ENCODE assay signal across 19 cellular contexts in the genomic region with DNA sequence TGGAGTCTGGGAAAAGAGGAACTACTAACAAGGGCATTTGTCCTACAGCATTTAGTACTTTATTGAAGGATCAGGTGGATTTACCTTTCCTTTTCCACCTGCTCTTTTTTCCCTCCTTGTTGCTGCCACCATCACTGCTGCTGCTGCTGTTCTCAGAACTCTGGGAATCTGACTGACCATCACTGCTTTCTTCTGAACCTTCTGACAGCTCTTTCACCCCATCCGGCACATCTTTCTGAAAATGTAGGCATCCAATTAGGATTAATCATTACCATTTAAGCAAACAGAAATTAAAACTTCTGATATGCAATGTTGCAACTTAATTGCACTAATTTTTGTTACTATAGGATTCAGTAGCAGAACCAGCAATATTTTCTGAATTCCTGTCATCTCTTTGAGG.
DNase-seq lines count a peak whose midpoint lies in the region; ATAC-seq lines count a peak whose summit lies in the region.
"Had no signal": no experiment of that assay in that cellular context is flagged by ENCODE, and none has a peak within 500 bp of the region (broad histone marks: within the 10 kb centered on the region; RNA-seq: fewer than 3 reads in every experiment).

No MANE protein-coding gene starts in this region.

- H3K4me1 Mint-ChIP-seq in stimulated activated naive CD8-positive, alpha-beta T cell treated with anti-CD3 and anti-CD28 coated beads, Interleukin-15, Interleukin-2, amounts not matched to agents 100 ng/mL and 50 ng/mL, for 24 hours (ENCODE audit: low read depth): peaks cover 79% of the 10 kb centered on the region
- peaks cover 76% of the 10 kb centered on the region for H3K4me1 Mint-ChIP-seq in stimulated activated naive CD8-positive, alpha-beta T cell treated with anti-CD3 and anti-CD28 coated beads, Interleukin-15, amount 100 ng/mL, for 72 hours
- peaks cover 64% of the 10 kb centered on the region for H3K4me1 Mint-ChIP-seq in activated CD4-positive, alpha-beta memory T cell treated with anti-CD3 and anti-CD28 coated beads for 36 hours (ENCODE audit: low read depth)
- H3K4me1 Mint-ChIP-seq in activated naive CD8-positive, alpha-beta T cell treated with anti-CD3 and anti-CD28 coated beads, Interleukin-2, amount 50 U/mL, for 24 hours: peaks cover 84% of the 10 kb centered on the region
- H3K4me1 Mint-ChIP-seq in stimulated activated effector memory CD8-positive, alpha-beta T cell treated with anti-CD3 and anti-CD28 coated beads, Interleukin-12 subunit alpha, Interleukin-12 subunit beta, amount 100 ng/mL, for 72 hours: peaks cover 69% of the 10 kb centered on the region

- peaks cover 83% of the 10 kb centered on the region for H3K36me3 Mint-ChIP-seq in stimulated activated naive CD8-positive, alpha-beta T cell treated with anti-CD3 and anti-CD28 coated beads, Interleukin-15, Interleukin-2, amounts not matched to agents 100 ng/mL and 50 ng/mL, for 24 hours (ENCODE audit: low read depth)
- H3K36me3 Mint-ChIP-seq in activated CD4-positive, alpha-beta memory T cell treated with anti-CD3 and anti-CD28 coated beads for 36 hours: peaks cover 41% of the 10 kb centered on the region
- H3K36me3 Mint-ChIP-seq in activated naive CD8-positive, alpha-beta T cell treated with anti-CD3 and anti-CD28 coated beads, Interleukin-2, amount 50 U/mL, for 24 hours (ENCODE audit: low read depth): peaks cover 78% of the 10 kb centered on the region
- peaks cover 78% of the 10 kb centered on the region for H3K36me3 Mint-ChIP-seq in stimulated activated effector memory CD8-positive, alpha-beta T cell treated with anti-CD3 and anti-CD28 coated beads, Interleukin-12 subunit alpha, Interleukin-12 subunit beta, amount 100 ng/mL, for 72 hours

- no peak for ATAC-seq in stimulated activated naive CD8-positive, alpha-beta T cell treated with anti-CD3 and anti-CD28 coated beads, Interleukin-15, amount 100 ng/mL, for 72 hours
- no peak for ATAC-seq in activated naive CD8-positive, alpha-beta T cell treated with anti-CD3 and anti-CD28 coated beads, Interleukin-2, amount 50 U/mL, for 24 hours
- ATAC-seq in stimulated activated effector memory CD8-positive, alpha-beta T cell treated with anti-CD3 and anti-CD28 coated beads, Interleukin-12 subunit alpha, Interleukin-12 subunit beta, amount 100 ng/mL, for 72 hours: no peak
- no peak for ATAC-seq in HG02571 (IDR thresholded peaks at IDR 0.05; ENCODE audit: unreplicated experiment)
- ATAC-seq: K562 had no signal

- H3K9me3 Mint-ChIP-seq in stimulated activated naive CD8-positive, alpha-beta T cell treated with anti-CD3 and anti-CD28 coated beads, Interleukin-15, Interleukin-2, amounts not matched to agents 100 ng/mL and 50 ng/mL, for 24 hours: no peaks in the 10 kb centered on the region
- H3K9me3 Mint-ChIP-seq in stimulated activated naive CD8-positive, alpha-beta T cell treated with anti-CD3 and anti-CD28 coated beads, Interleukin-15, amount 100 ng/mL, for 72 hours: no peaks in the 10 kb centered on the region
- H3K9me3 Mint-ChIP-seq in activated CD4-positive, alpha-beta memory T cell treated with anti-CD3 and anti-CD28 coated beads for 36 hours: no peaks in the 10 kb centered on the region
- H3K9me3 Mint-ChIP-seq in activated naive CD8-positive, alpha-beta T cell treated with anti-CD3 and anti-CD28 coated beads, Interleukin-2, amount 50 U/mL, for 24 hours: no peaks in the 10 kb centered on the region
- H3K9me3 Mint-ChIP-seq in stimulated activated effector memory CD8-positive, alpha-beta T cell treated with anti-CD3 and anti-CD28 coated beads, Interleukin-12 subunit alpha, Interleukin-12 subunit beta, amount 100 ng/mL, for 72 hours: no peaks in the 10 kb centered on the region
- H3K9me3 Mint-ChIP-seq: CD14-positive monocyte, H9 had no signal

- H3K27ac Mint-ChIP-seq in stimulated activated naive CD8-positive, alpha-beta T cell treated with anti-CD3 and anti-CD28 coated beads, Interleukin-15, Interleukin-2, amounts not matched to agents 100 ng/mL and 50 ng/mL, for 24 hours: peak overlapping the region; percentile 92
- H3K27ac Mint-ChIP-seq in stimulated activated naive CD8-positive, alpha-beta T cell treated with anti-CD3 and anti-CD28 coated beads, Interleukin-15, amount 100 ng/mL, for 72 hours: peak overlapping the region in 1 of 2 donors; percentile 88
- H3K27ac Mint-ChIP-seq in activated CD4-positive, alpha-beta memory T cell treated with anti-CD3 and anti-CD28 coated beads for 36 hours: peak overlapping the region; percentile 23
- H3K27ac Mint-ChIP-seq in activated naive CD8-positive, alpha-beta T cell treated with anti-CD3 and anti-CD28 coated beads, Interleukin-2, amount 50 U/mL, for 24 hours: peak overlapping the region; percentile 91
- peak overlapping the region; percentile 94 for H3K27ac Mint-ChIP-seq in stimulated activated effector memory CD8-positive, alpha-beta T cell treated with anti-CD3 and anti-CD28 coated beads, Interleukin-12 subunit alpha, Interleukin-12 subunit beta, amount 100 ng/mL, for 72 hours
- H3K27ac Mint-ChIP-seq: H9 had no signal

- POLR2A ChIA-PET in activated CD4-positive, alpha-beta memory T cell treated with anti-CD3 and anti-CD28 coated beads for 36 hours (lab: Charles Lee): no interaction called here

- no peak overlapping the region for H3K4me3 Mint-ChIP-seq in stimulated activated naive CD8-positive, alpha-beta T cell treated with anti-CD3 and anti-CD28 coated beads, Interleukin-15, Interleukin-2, amounts not matched to agents 100 ng/mL and 50 ng/mL, for 24 hours
- H3K4me3 Mint-ChIP-seq in stimulated activated naive CD8-positive, alpha-beta T cell treated with anti-CD3 and anti-CD28 coated beads, Interleukin-15, amount 100 ng/mL, for 72 hours: no peak overlapping the region
- no peak overlapping the region for H3K4me3 Mint-ChIP-seq in activated CD4-positive, alpha-beta memory T cell treated with anti-CD3 and anti-CD28 coated beads for 36 hours
- peak overlapping the region; percentile 10 for H3K4me3 Mint-ChIP-seq in activated naive CD8-positive, alpha-beta T cell treated with anti-CD3 and anti-CD28 coated beads, Interleukin-2, amount 50 U/mL, for 24 hours
- H3K4me3 Mint-ChIP-seq in stimulated activated effector memory CD8-positive, alpha-beta T cell treated with anti-CD3 and anti-CD28 coated beads, Interleukin-12 subunit alpha, Interleukin-12 subunit beta, amount 100 ng/mL, for 72 hours: no peak overlapping the region
- H3K4me3 Mint-ChIP-seq: CD14-positive monocyte, H9 had no signal

- DNase-seq in stimulated activated naive CD8-positive, alpha-beta T cell treated with anti-CD3 and anti-CD28 coated beads, Interleukin-15, amount 100 ng/mL, for 72 hours: no peak
- DNase-seq in activated CD4-positive, alpha-beta memory T cell treated with anti-CD3 and anti-CD28 coated beads for 36 hours: no peak
- no peak for DNase-seq in activated naive CD8-positive, alpha-beta T cell treated with anti-CD3 and anti-CD28 coated beads, Interleukin-2, amount 50 U/mL, for 24 hours
- no peak for DNase-seq in stimulated activated effector memory CD8-positive, alpha-beta T cell treated with anti-CD3 and anti-CD28 coated beads, Interleukin-12 subunit alpha, Interleukin-12 subunit beta, amount 100 ng/mL, for 72 hours (ENCODE audit: low spot score in 2 of 2)
- no peak for DNase-seq in NCI-H82 (lab: John Stamatoyannopoulos, UW)
- no peak for DNase-seq in substantia nigra (lab: John Stamatoyannopoulos, UW)
- DNase-seq: ACHN, AML-193, DMS79, H9, MV-4-11, NCI-H1417 treated with DMSO at 0.1 percent for 48 hours, NCI-H1930, NCI-H446 treated with DMSO at 0.1 percent for 48 hours had no signal

- H3K27ac ChIP-seq in substantia nigra (ENCODE audit: low read depth, low read length, poor library complexity, severe bottlenecking): no peak overlapping the region
- H3K27ac ChIP-seq: RWPE1 had no signal

- CTCF ChIA-PET in activated CD4-positive, alpha-beta memory T cell treated with anti-CD3 and anti-CD28 coated beads for 36 hours (lab: Charles Lee): interaction anchor here (0.6 kb wide), 1 partner anchor 247 kb away, joined by 3 read pairs; no protein-coding TSS in a partner anchor

- intact Hi-C loops in activated CD4-positive, alpha-beta memory T cell treated with anti-CD3 and anti-CD28 coated beads for 36 hours (cut with micrococcal nuclease): no loop called here

- H3K27me3 Mint-ChIP-seq in stimulated activated naive CD8-positive, alpha-beta T cell treated with anti-CD3 and anti-CD28 coated beads, Interleukin-15, Interleukin-2, amounts not matched to agents 100 ng/mL and 50 ng/mL, for 24 hours: no peaks in the 10 kb centered on the region
- H3K27me3 Mint-ChIP-seq in stimulated activated naive CD8-positive, alpha-beta T cell treated with anti-CD3 and anti-CD28 coated beads, Interleukin-15, amount 100 ng/mL, for 72 hours: no peaks in the 10 kb centered on the region
- no peaks in the 10 kb centered on the region for H3K27me3 Mint-ChIP-seq in activated CD4-positive, alpha-beta memory T cell treated with anti-CD3 and anti-CD28 coated beads for 36 hours
- no peaks in the 10 kb centered on the region for H3K27me3 Mint-ChIP-seq in activated naive CD8-positive, alpha-beta T cell treated with anti-CD3 and anti-CD28 coated beads, Interleukin-2, amount 50 U/mL, for 24 hours
